12 cellular contexts compared by ENCODE assay signal in the genomic region with DNA sequence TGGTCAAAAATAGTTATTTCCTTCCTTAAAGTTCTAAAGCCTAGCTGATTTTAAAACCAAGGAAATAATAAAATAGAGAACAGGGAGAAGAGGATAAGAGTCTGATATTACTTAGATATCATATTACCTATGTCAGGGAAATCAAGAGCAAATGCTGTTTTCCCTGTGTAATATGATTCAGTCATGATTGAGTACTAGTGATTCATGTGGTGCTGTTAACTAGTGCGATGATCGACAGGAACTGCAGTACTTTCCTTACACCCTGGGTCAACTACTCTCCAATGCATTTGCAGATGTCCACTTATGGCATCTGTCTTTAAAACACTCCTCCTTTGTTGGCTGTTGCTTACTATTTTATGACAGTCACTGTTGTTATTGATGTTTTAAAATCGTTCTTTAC.
DNase-seq lines count a peak whose midpoint lies in the region; ATAC-seq, FAIRE-seq and TF ChIP-seq lines count a peak whose summit lies in the region.
"Had no signal": no experiment of that assay in that cellular context is flagged by ENCODE, and none has a peak within 500 bp of the region (broad histone marks: within the 10 kb centered on the region; RNA-seq: fewer than 3 reads in every experiment).

No MANE protein-coding gene starts in this region.

- H3K27me3 ChIP-seq in lower lobe of right lung (ENCODE audit: low read depth): no peaks in the 10 kb centered on the region
- H3K27me3 ChIP-seq: SJSA1 had no signal

- no peaks in the 10 kb centered on the region for H3K9me3 ChIP-seq in lower lobe of right lung
- H3K9me3 ChIP-seq: SJSA1 had no signal

- intact Hi-C loops in lower lobe of right lung (cut with DNase I): no loop called here

- no peak overlapping the region for H3K27ac ChIP-seq in lower lobe of right lung
- H3K27ac ChIP-seq: SJSA1 had no signal

- DNase-seq in NCI-H1105 treated with DMSO at 0.1 percent for 48 hours (lab: John Stamatoyannopoulos, UW) (peak; percentile 11), NCI-H1105 (lab: John Stamatoyannopoulos, UW) (no peak), ELR (ENCODE audit: low read depth) (peak; percentile 41), iris pigment epithelial cell (ENCODE audit: low read depth) (peak; percentile 77), lower lobe of right lung (no peak), D721Med (ENCODE audit: insufficient read length, low spot score) (no peak)
- DNase-seq: activated CD4-positive, alpha-beta T cell treated with anti-CD3 and anti-CD28 coated beads for 4 hours; NCI-H2081 treated with DMSO at 0.1 percent for 48 hours; stimulated activated CD4-positive, alpha-beta T cell treated with anti-CD3 and anti-CD28 coated beads, Interleukin-12 subunit alpha, Interleukin-12 subunit beta, amount 100 ng/mL, for 4 hours had no signal

- no peaks in the 10 kb centered on the region for H3K4me1 ChIP-seq in lower lobe of right lung
- H3K4me1 ChIP-seq: SJSA1 had no signal

- TF ChIP-seq CTCF in lower lobe of right lung (IDR thresholded peaks at IDR 0.05) (no peak), D721Med (IDR thresholded peaks at IDR 0.05; ENCODE audit: insufficient read depth, missing control alignments) (no peak)

- H3K4me3 ChIP-seq in lower lobe of right lung: no peak overlapping the region
- H3K4me3 ChIP-seq: SJSA1 had no signal

- FAIRE-seq in D721Med (lab: Jason Lieb, UNC): no peak

- peak; percentile 79 for ATAC-seq in SK-N-SH treated with all-trans-retinoic acid at 6 μM for 48 hours
- no peak for ATAC-seq in lower lobe of right lung
- ATAC-seq in HG03520 (IDR thresholded peaks at IDR 0.05; ENCODE audit: unreplicated experiment): no peak

- H3K36me3 ChIP-seq in lower lobe of right lung: no peaks in the 10 kb centered on the region

TF ChIP-seq in SK-N-SH treated with all-trans-retinoic acid at 6 μM for 48 hours, 23 proteins besides CTCF, POLR2A, EP300 and RAD21:
- TF ChIP-seq, protein P1, sequence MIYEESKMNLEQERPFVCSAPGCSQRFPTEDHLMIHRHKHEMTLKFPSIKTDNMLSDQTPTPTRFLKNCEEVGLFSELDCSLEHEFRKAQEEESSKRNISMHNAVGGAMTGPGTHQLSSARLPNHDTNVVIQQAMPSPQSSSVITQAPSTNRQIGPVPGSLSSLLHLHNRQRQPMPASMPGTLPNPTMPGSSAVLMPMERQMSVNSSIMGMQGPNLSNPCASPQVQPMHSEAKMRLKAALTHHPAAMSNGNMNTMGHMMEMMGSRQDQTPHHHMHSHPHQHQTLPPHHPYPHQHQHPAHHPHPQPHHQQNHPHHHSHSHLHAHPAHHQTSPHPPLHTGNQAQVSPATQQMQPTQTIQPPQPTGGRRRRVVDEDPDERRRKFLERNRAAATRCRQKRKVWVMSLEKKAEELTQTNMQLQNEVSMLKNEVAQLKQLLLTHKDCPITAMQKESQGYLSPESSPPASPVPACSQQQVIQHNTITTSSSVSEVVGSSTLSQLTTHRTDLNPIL (CRISPR knock-in tag; IDR thresholded peaks at IDR 0.05; ENCODE audit: low read depth): no peak
- TF ChIP-seq ZFP30 (CRISPR knock-in tag; IDR thresholded peaks at IDR 0.05) (no peak), ZNF565 (CRISPR knock-in tag; conservative IDR thresholded peaks at IDR 0.05; ENCODE audit: low read depth) (no peak), CSDC2 (CRISPR knock-in tag; IDR thresholded peaks at IDR 0.05) (no peak), ZC3H10 (CRISPR knock-in tag; IDR thresholded peaks at IDR 0.05) (no peak), GLIS3 (CRISPR knock-in tag; IDR thresholded peaks at IDR 0.05) (no peak), BACH2 (CRISPR knock-in tag; IDR thresholded peaks at IDR 0.05; ENCODE audit: borderline replicate concordance) (no peak), SNAI2 (CRISPR knock-in tag; IDR thresholded peaks at IDR 0.05) (no peak), RARB (CRISPR knock-in tag; IDR thresholded peaks at IDR 0.05) (no peak)
- TF ChIP-seq, protein P2, sequence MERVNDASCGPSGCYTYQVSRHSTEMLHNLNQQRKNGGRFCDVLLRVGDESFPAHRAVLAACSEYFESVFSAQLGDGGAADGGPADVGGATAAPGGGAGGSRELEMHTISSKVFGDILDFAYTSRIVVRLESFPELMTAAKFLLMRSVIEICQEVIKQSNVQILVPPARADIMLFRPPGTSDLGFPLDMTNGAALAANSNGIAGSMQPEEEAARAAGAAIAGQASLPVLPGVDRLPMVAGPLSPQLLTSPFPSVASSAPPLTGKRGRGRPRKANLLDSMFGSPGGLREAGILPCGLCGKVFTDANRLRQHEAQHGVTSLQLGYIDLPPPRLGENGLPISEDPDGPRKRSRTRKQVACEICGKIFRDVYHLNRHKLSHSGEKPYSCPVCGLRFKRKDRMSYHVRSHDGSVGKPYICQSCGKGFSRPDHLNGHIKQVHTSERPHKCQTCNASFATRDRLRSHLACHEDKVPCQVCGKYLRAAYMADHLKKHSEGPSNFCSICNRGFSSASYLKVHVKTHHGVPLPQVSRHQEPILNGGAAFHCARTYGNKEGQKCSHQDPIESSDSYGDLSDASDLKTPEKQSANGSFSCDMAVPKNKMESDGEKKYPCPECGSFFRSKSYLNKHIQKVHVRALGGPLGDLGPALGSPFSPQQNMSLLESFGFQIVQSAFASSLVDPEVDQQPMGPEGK (CRISPR knock-in tag; IDR thresholded peaks at IDR 0.05; ENCODE audit: borderline replicate concordance): no peak
- TF ChIP-seq, protein P3, sequence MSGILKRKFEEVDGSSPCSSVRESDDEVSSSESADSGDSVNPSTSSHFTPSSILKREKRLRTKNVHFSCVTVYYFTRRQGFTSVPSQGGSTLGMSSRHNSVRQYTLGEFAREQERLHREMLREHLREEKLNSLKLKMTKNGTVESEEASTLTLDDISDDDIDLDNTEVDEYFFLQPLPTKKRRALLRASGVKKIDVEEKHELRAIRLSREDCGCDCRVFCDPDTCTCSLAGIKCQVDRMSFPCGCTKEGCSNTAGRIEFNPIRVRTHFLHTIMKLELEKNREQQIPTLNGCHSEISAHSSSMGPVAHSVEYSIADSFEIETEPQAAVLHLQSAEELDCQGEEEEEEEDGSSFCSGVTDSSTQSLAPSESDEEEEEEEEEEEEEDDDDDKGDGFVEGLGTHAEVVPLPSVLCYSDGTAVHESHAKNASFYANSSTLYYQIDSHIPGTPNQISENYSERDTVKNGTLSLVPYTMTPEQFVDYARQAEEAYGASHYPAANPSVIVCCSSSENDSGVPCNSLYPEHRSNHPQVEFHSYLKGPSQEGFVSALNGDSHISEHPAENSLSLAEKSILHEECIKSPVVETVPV (CRISPR knock-in tag; IDR thresholded peaks at IDR 0.05): no peak
- TF ChIP-seq, protein P4, sequence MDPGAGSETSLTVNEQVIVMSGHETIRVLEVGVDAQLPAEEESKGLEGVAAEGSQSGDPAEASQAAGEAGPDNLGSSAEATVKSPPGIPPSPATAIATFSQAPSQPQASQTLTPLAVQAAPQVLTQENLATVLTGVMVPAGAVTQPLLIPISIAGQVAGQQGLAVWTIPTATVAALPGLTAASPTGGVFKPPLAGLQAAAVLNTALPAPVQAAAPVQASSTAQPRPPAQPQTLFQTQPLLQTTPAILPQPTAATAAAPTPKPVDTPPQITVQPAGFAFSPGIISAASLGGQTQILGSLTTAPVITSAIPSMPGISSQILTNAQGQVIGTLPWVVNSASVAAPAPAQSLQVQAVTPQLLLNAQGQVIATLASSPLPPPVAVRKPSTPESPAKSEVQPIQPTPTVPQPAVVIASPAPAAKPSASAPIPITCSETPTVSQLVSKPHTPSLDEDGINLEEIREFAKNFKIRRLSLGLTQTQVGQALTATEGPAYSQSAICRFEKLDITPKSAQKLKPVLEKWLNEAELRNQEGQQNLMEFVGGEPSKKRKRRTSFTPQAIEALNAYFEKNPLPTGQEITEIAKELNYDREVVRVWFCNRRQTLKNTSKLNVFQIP (CRISPR knock-in tag; IDR thresholded peaks at IDR 0.05; ENCODE audit: borderline replicate concordance, low read depth): no peak

Comparison
In these comparisons a context has a peak if more than half of its experiments do, and no peak if none do; other contexts are left out.
1. DNase-seq: peak in NCI-H1105 treated with DMSO at 0.1 percent for 48 hours (single experiment), ELR (single experiment) and iris pigment epithelial cell (single experiment); none in NCI-H1105 (single experiment), lower lobe of right lung (single experiment) and D721Med (single experiment).